ENCODE assay signal across 9 cellular contexts in genomic region chr15:30173041-30173608, GRCh38. TPM values are rescaled to one million over a fixed set of nuclear protein-coding genes. Genes with fewer than 3 reads are reported as not detected.
DNase-seq lines count a peak whose midpoint lies in the region; ATAC-seq, FAIRE-seq and TF ChIP-seq lines count a peak whose summit lies in the region.
"Not testable (repeated sequence)": the region's sequence is repeated elsewhere in the genome, so short reads cannot be mapped to it uniquely, and the experiment has no call there.
"Had no signal": no experiment of that assay in that cellular context is flagged by ENCODE, and none has a peak within 500 bp of the region (broad histone marks: within the 10 kb centered on the region; RNA-seq: fewer than 3 reads in every experiment).

No MANE protein-coding gene starts in this region.

- TF ChIP-seq POLR2A in H1 (IDR thresholded peaks at IDR 0.05; ENCODE audit: control extremely low read depth in 1 of 2, low read depth in 2 of 2, low read length in 2 of 2): not testable (repeated sequence)

- H2AK5ac ChIP-seq in H1 (ENCODE audit: low read depth, low read length): peak overlapping the region; percentile 98

- H3K9ac ChIP-seq in H1 (replicated peaks in 1 of 4; ENCODE audit: extremely low read depth in 1 of 4, low read depth in 3 of 4, low read length in 3 of 4): not testable (repeated sequence)

- not testable (repeated sequence) for H2AFZ ChIP-seq in H1 (ENCODE audit: low read length)

- not testable (repeated sequence) for H4K20me1 ChIP-seq in H1 (replicated peaks in 1 of 2; ENCODE audit: control insufficient read depth in 1 of 2, insufficient read depth in 2 of 2, low read length in 2 of 2)

- H3K9me3 Mint-ChIP-seq in T-helper 2 cell treated with Interferon-gamma antibody and Interleukin-4, amounts not matched to agents 5 μg/mL and 100 μg/mL, for 36 hours; activated T-helper 1 cell treated with anti-CD3 and anti-CD28 coated beads, Interleukin-12 subunit alpha, Interleukin-12 subunit beta, Interleukin-2, Interleukin-4 antibody, amounts not matched to agents 30 ng/mL and 10 ng/mL and 1 ng/mL, durations not matched to agents 14 hours and 24 hours and 36 hours; memory B cell: not testable (repeated sequence)

- TF ChIP-seq CTCF in C4-2B (conservative IDR thresholded peaks at IDR 0.05): peak; percentile 42
- not testable (repeated sequence) for TF ChIP-seq CTCF in H1 (IDR thresholded peaks at IDR 0.05; ENCODE audit: control extremely low read depth in 1 of 3, insufficient read depth in 1 of 3, low read depth in 1 of 3, low read length in 3 of 3)

- not testable (repeated sequence) for H3K27me3 ChIP-seq in H1 (replicated peaks in 1 of 4; ENCODE audit: control insufficient read depth in 3 of 4, extremely low read depth in 1 of 4, insufficient read depth in 3 of 4, low read length in 3 of 4)

- peak overlapping the region; percentile 96 for H3K4ac ChIP-seq in H1 (replicated peaks; ENCODE audit: insufficient read length, low read depth, low read length)

- ATAC-seq in GM19463 (IDR thresholded peaks at IDR 0.05; ENCODE audit: unreplicated experiment): peak; percentile 85
- peak; percentile 70 for ATAC-seq in HG03439 (IDR thresholded peaks at IDR 0.05; ENCODE audit: unreplicated experiment)
- peak; percentile 40 for ATAC-seq in memory B cell (ENCODE audit: low read depth)

- H3K23me2 ChIP-seq in H1 (ENCODE audit: low read depth, low read length): not testable (repeated sequence)

- H3K27ac Mint-ChIP-seq in T-helper 2 cell treated with Interferon-gamma antibody and Interleukin-4, amounts not matched to agents 5 μg/mL and 100 μg/mL, for 36 hours: peak overlapping the region; percentile 78
- peak overlapping the region; percentile 59 for H3K27ac Mint-ChIP-seq in activated T-helper 1 cell treated with anti-CD3 and anti-CD28 coated beads, Interleukin-12 subunit alpha, Interleukin-12 subunit beta, Interleukin-2, Interleukin-4 antibody, amounts not matched to agents 30 ng/mL and 10 ng/mL and 1 ng/mL, durations not matched to agents 14 hours and 24 hours and 36 hours
- H3K27ac Mint-ChIP-seq in memory B cell: not testable (repeated sequence)

- not testable (repeated sequence) for H4K5ac ChIP-seq in H1 (ENCODE audit: insufficient read length, low read depth, low read length)

- peak; percentile 99 for FAIRE-seq in H1 (lab: Jason Lieb, UNC)

- TF ChIP-seq RAD21 in H1 (IDR thresholded peaks at IDR 0.05 in 1 of 2, conservative IDR thresholded peaks at IDR 0.05 in 1 of 2; ENCODE audit: low read depth in 2 of 2, low read length in 2 of 2): not testable (repeated sequence)

- peak overlapping the region; percentile 55; the same call in 1 of the 2 replicates for H2BK12ac ChIP-seq in H1 (ENCODE audit: low read depth, low read length)

- H3K14ac ChIP-seq in H1 (ENCODE audit: insufficient read length): not testable (repeated sequence)

- peak overlapping the region; percentile 53 for H2BK20ac ChIP-seq in H1 (ENCODE audit: low read length)

- POLR2A ChIA-PET in H1 (lab: Charles Lee; ENCODE audit: partially characterized antibody): not testable (repeated sequence)

- not testable (repeated sequence) for H3K4me2 ChIP-seq in H1 (ENCODE audit: insufficient read depth in 1 of 2, low read depth in 2 of 2, low read length in 2 of 2)

- H3K4me3 Mint-ChIP-seq in T-helper 2 cell treated with Interferon-gamma antibody and Interleukin-4, amounts not matched to agents 5 μg/mL and 100 μg/mL, for 36 hours; activated T-helper 1 cell treated with anti-CD3 and anti-CD28 coated beads, Interleukin-12 subunit alpha, Interleukin-12 subunit beta, Interleukin-2, Interleukin-4 antibody, amounts not matched to agents 30 ng/mL and 10 ng/mL and 1 ng/mL, durations not matched to agents 14 hours and 24 hours and 36 hours; memory B cell: not testable (repeated sequence)

- not testable (repeated sequence) for H3K79me2 ChIP-seq in H1 (ENCODE audit: control insufficient read depth in 1 of 2, insufficient read depth in 2 of 2, low read length in 2 of 2)

- not testable (repeated sequence) for H3K27me3 Mint-ChIP-seq in T-helper 2 cell treated with Interferon-gamma antibody and Interleukin-4, amounts not matched to agents 5 μg/mL and 100 μg/mL, for 36 hours (ENCODE audit: low read depth); activated T-helper 1 cell treated with anti-CD3 and anti-CD28 coated beads, Interleukin-12 subunit alpha, Interleukin-12 subunit beta, Interleukin-2, Interleukin-4 antibody, amounts not matched to agents 30 ng/mL and 10 ng/mL and 1 ng/mL, durations not matched to agents 14 hours and 24 hours and 36 hours (ENCODE audit: insufficient read depth); memory B cell

- CTCF ChIA-PET in H1 (lab: Charles Lee; ENCODE audit: partially characterized antibody): not testable (repeated sequence)

- H3K4me1 Mint-ChIP-seq in T-helper 2 cell treated with Interferon-gamma antibody and Interleukin-4, amounts not matched to agents 5 μg/mL and 100 μg/mL, for 36 hours (ENCODE audit: low read depth); activated T-helper 1 cell treated with anti-CD3 and anti-CD28 coated beads, Interleukin-12 subunit alpha, Interleukin-12 subunit beta, Interleukin-2, Interleukin-4 antibody, amounts not matched to agents 30 ng/mL and 10 ng/mL and 1 ng/mL, durations not matched to agents 14 hours and 24 hours and 36 hours (ENCODE audit: low read depth); memory B cell: not testable (repeated sequence)

- not testable (repeated sequence) for H3K27ac ChIP-seq in C4-2B; H1 (ENCODE audit: low read depth, low read length)

- WGBS in H1 (ENCODE audit: extremely low coverage in 1 of 2, insufficient coverage in 1 of 2, insufficient read length in 1 of 2, insufficient replicate concordance in 2 of 2, low coverage in 1 of 2, low lambda C conversion rate in 2 of 2, missing lambda C conversion rate in 1 of 2), 2 experiments: 39% methylated on average over 1 of the region's 11 CpGs; no CpG with 5 or more reads in 1 of the 2 experiments

- not testable (repeated sequence) for H3K4me3 ChIP-seq in H1 (ENCODE audit: extremely low read depth in 1 of 4, insufficient read depth in 2 of 4, low read depth in 3 of 4, low read length in 4 of 4)

- H3K9me3 ChIP-seq in H1 (ENCODE audit: insufficient read depth in 2 of 2, low read depth in 1 of 2, low read length in 1 of 2): not testable (repeated sequence)

- intact Hi-C loops in activated T-helper 1 cell treated with anti-CD3 and anti-CD28 coated beads, Interleukin-12 subunit alpha, Interleukin-12 subunit beta, Interleukin-2, Interleukin-4 antibody, amounts not matched to agents 30 ng/mL and 10 ng/mL and 1 ng/mL, durations not matched to agents 14 hours and 24 hours and 36 hours (cut with micrococcal nuclease): not testable (repeated sequence)

- TF ChIP-seq EP300 in H1 (IDR thresholded peaks at IDR 0.05; ENCODE audit: borderline replicate concordance in 1 of 2, low read depth in 2 of 2, low read length in 2 of 2): not testable (repeated sequence)

- peak overlapping the region; percentile 99 for H4K91ac ChIP-seq in H1 (replicated peaks; ENCODE audit: insufficient read length, low read length)

- not testable (repeated sequence) for H3K18ac ChIP-seq in H1 (ENCODE audit: extremely low read depth, low read length)

- H2BK5ac ChIP-seq in H1 (ENCODE audit: low read depth, low read length): peak overlapping the region; percentile 30; the same call in 1 of the 2 replicates

- not testable (repeated sequence) for H3K23ac ChIP-seq in H1 (ENCODE audit: insufficient read length)

- not testable (repeated sequence) for H3K36me3 Mint-ChIP-seq in T-helper 2 cell treated with Interferon-gamma antibody and Interleukin-4, amounts not matched to agents 5 μg/mL and 100 μg/mL, for 36 hours (ENCODE audit: low read depth); activated T-helper 1 cell treated with anti-CD3 and anti-CD28 coated beads, Interleukin-12 subunit alpha, Interleukin-12 subunit beta, Interleukin-2, Interleukin-4 antibody, amounts not matched to agents 30 ng/mL and 10 ng/mL and 1 ng/mL, durations not matched to agents 14 hours and 24 hours and 36 hours (ENCODE audit: low read depth); memory B cell

- peak overlapping the region; percentile 67 for H2BK15ac ChIP-seq in H1 (ENCODE audit: low read length)

- not testable (repeated sequence) for H4K8ac ChIP-seq in H1 (ENCODE audit: extremely low read depth, insufficient read depth, low read length)

- H2BK120ac ChIP-seq in H1 (replicated peaks; ENCODE audit: low read depth, low read length): not testable (repeated sequence)

- H3K79me1 ChIP-seq in H1 (ENCODE audit: low read depth, low read length): not testable (repeated sequence)

- H3K4me1 ChIP-seq in H1 (replicated peaks in 1 of 4; ENCODE audit: control insufficient read depth in 3 of 4, insufficient read depth in 4 of 4, low read length in 3 of 4): not testable (repeated sequence)

- peak; percentile 72 for DNase-seq in T-helper 2 cell treated with Interferon-gamma antibody and Interleukin-4, amounts not matched to agents 5 μg/mL and 100 μg/mL, for 36 hours (ENCODE audit: low spot score)
- peak; percentile 72 for DNase-seq in activated T-helper 1 cell treated with anti-CD3 and anti-CD28 coated beads, Interleukin-12 subunit alpha, Interleukin-12 subunit beta, Interleukin-2, Interleukin-4 antibody, amounts not matched to agents 30 ng/mL and 10 ng/mL and 1 ng/mL, durations not matched to agents 14 hours and 24 hours and 36 hours (ENCODE audit: low spot score)
- DNase-seq in H1 (ENCODE audit: low read depth in 1 of 2, low spot score in 2 of 2): peak in 1 of 2 experiments; percentile 63
- peak in 1 of 2 donors; percentile 19 for DNase-seq in memory B cell (ENCODE audit: low spot score in 2 of 2)
- peak; percentile 75 to 79 for DNase-seq in stimulated activated CD4-positive, alpha-beta T cell treated with anti-CD3 and anti-CD28 coated beads, Interleukin-2, amount 100 ng/mL, for 24 hours

- H3K56ac ChIP-seq in H1 (replicated peaks; ENCODE audit: insufficient read length, low read depth, low read length): peak overlapping the region; percentile 100

- H3K36me3 ChIP-seq in H1 (ENCODE audit: control insufficient read depth in 2 of 4, insufficient read depth in 4 of 4, low read length in 3 of 4): not testable (repeated sequence)

RNA-seq across cellular contexts. Expression of gene GOLGA8T, which starts 38.3 kb away (rescaled TPM):
- total RNA-seq in activated T-helper 1 cell treated with anti-CD3 and anti-CD28 coated beads, Interleukin-12 subunit alpha, Interleukin-12 subunit beta, Interleukin-2, Interleukin-4 antibody, amounts not matched to agents 30 ng/mL and 10 ng/mL and 1 ng/mL, durations not matched to agents 14 hours and 24 hours and 36 hours: 0.22 TPM in 1 of 2 replicates, not detected in the other
- total RNA-seq in H1 (2021; fragmentation: NEBNext Ultra II Directional; extraction: Animal tissue kit (Norgen Biotek cat#: 25700)): 1.0 and 1.5 TPM in 2 replicates
- polyA plus RNA-seq in H1 (2011; rRNA removed): 0.03 and 0.30 TPM in 2 replicates
- 0.90 TPM for polyA plus RNA-seq in H1 (2011; cell fraction: cytosol; rRNA removed)
- 2.0 TPM for polyA plus RNA-seq in H1 (2011; cell fraction: nucleus; rRNA removed)
- 0.40 to 0.97 TPM (median 0.85 TPM) in 4 replicates for polyA plus RNA-seq in H1 (2012, experiment 1 of 2)
- not detected for polyA plus RNA-seq in H1 (2012, experiment 2 of 2)
- 0.43 TPM for polyA plus RNA-seq in H1 (2013, experiment 1 of 2)
- polyA plus RNA-seq in H1 (2013, experiment 2 of 2): 0.48 TPM
- polyA minus RNA-seq in H1 (2011; rRNA and poly(A)+ RNA removed): 0.20 and 0.32 TPM in 2 replicates
- polyA minus RNA-seq in H1 (2011; cell fraction: cytosol; rRNA and poly(A)+ RNA removed): not detected
- polyA minus RNA-seq in H1 (2011; cell fraction: nucleus; rRNA and poly(A)+ RNA removed): 1.3 TPM
- total RNA-seq: mammary epithelial cell had no signal
- polyA plus RNA-seq: mammary epithelial cell had no signal
